In genomic region chr12:96811083-96811482, GRCh38 we compare ENCODE assay signal across 12 cellular contexts.
DNase-seq lines count a peak whose midpoint lies in the region; ATAC-seq, FAIRE-seq and TF ChIP-seq lines count a peak whose summit lies in the region.
"Had no signal": no experiment of that assay in that cellular context is flagged by ENCODE, and none has a peak within 500 bp of the region (broad histone marks: within the 10 kb centered on the region; RNA-seq: fewer than 3 reads in every experiment).

No MANE protein-coding gene starts in this region.

- intact Hi-C loops in left lung (cut with DNase I) = no loop called here

- H3K9me3 ChIP-seq in left lung = peaks cover 0 to 4% of the 10 kb centered on the region in 2 donors
- H3K9me3 ChIP-seq in small intestine (ENCODE audit: control insufficient read depth, low read depth) = no peaks in the 10 kb centered on the region
- H3K9me3 ChIP-seq: psoas muscle had no signal

- no peaks in the 10 kb centered on the region for H3K36me3 ChIP-seq in left lung
- no peaks in the 10 kb centered on the region for H3K36me3 ChIP-seq in small intestine (ENCODE audit: control insufficient read depth in 2 of 2, insufficient read depth in 2 of 2, low read length in 2 of 2)

- H3K4me1 ChIP-seq in left lung = no peaks in the 10 kb centered on the region
- no peaks in the 10 kb centered on the region for H3K4me1 ChIP-seq in small intestine (ENCODE audit: control insufficient read depth in 2 of 2, insufficient read depth in 1 of 2, low read depth in 1 of 2, low read length in 1 of 2)
- H3K4me1 ChIP-seq: psoas muscle had no signal

- H3K27me3 ChIP-seq in left lung (no peaks in the 10 kb centered on the region), small intestine (ENCODE audit: control insufficient read depth in 2 of 2, insufficient read depth in 2 of 2, low read length in 2 of 2) (peaks cover 0 to 2% of the 10 kb centered on the region in 2 donors)

- in situ Hi-C loops in astrocyte of the cerebellum (cut with HindIII; ENCODE audit: low sequenced_read_pairs) = no loop called here

- 39 to 52% (median 45%) methylated on average over 3 of the region's 3 CpGs for WGBS in small intestine, 3 donors

- H3K27ac ChIP-seq in left lung = peak overlapping the region in 1 of 2 donors; percentile 29
- no peak overlapping the region for H3K27ac ChIP-seq in small intestine (ENCODE audit: low read depth in 1 of 2, low read length in 1 of 2)
- H3K27ac ChIP-seq: psoas muscle had no signal

- H3K4me3 ChIP-seq in astrocyte of the cerebellum (ENCODE audit: low read depth, low read length) = no peak overlapping the region
- no peak overlapping the region for H3K4me3 ChIP-seq in left lung
- H3K4me3 ChIP-seq in small intestine (ENCODE audit: low read depth in 1 of 2, low read length in 2 of 2) = no peak overlapping the region
- H3K4me3 ChIP-seq: psoas muscle had no signal

- DNase-seq in AG20443 (ENCODE audit: low spot score) (peak; percentile 42), HTR-8/SVneo (ENCODE audit: insufficient read length, low spot score) (peak; percentile 58), astrocyte of the cerebellum (ENCODE audit: low read depth) (peak; percentile 78), left lung (no peak), NCI-H1048 (lab: John Stamatoyannopoulos, UW) (no peak), small intestine (no peak), occipital lobe (lab: John Stamatoyannopoulos, UW) (no peak), DMS 273 (lab: John Stamatoyannopoulos, UW; ENCODE audit: unreplicated experiment) (no peak)
- DNase-seq: activated CD4-positive, alpha-beta T cell treated with anti-CD3 and anti-CD28 coated beads, Interleukin-2, amount 50 U/mL, for 48 hours; left cardiac atrium; NCI-H345; psoas muscle had no signal

- TF ChIP-seq CTCF in astrocyte of the cerebellum (IDR thresholded peaks at IDR 0.05; ENCODE audit: low read depth, low read length, missing control alignments) (no peak), left lung (IDR thresholded peaks at IDR 0.05) (no peak)

- FAIRE-seq in HTR-8/SVneo (lab: Jason Lieb, UNC) (peak; percentile 33), small intestine (lab: Jason Lieb, UNC) (no peak)

- ATAC-seq in left lung = peak; percentile 96
- ATAC-seq: left cardiac atrium, psoas muscle had no signal

Comparison
In these comparisons a context has a peak if more than half of its experiments do, and no peak if none do; other contexts are left out.
1. DNase-seq: peak in AG20443 (single experiment), HTR-8/SVneo (single experiment) and astrocyte of the cerebellum (single experiment); none in left lung (0 of 2), NCI-H1048 (single experiment), small intestine (single experiment), occipital lobe (single experiment) and DMS 273 (single experiment).